9 cellular contexts compared by ENCODE assay signal in genomic region chr10:78977761-78978305, GRCh38.
DNase-seq lines count a peak whose midpoint lies in the region; ATAC-seq and TF ChIP-seq lines count a peak whose summit lies in the region.
"Had no signal": no experiment of that assay in that cellular context is flagged by ENCODE, and none has a peak within 500 bp of the region (broad histone marks: within the 10 kb centered on the region; RNA-seq: fewer than 3 reads in every experiment).

No MANE protein-coding gene starts in this region.

- DNase-seq in EH (ENCODE audit: low read depth) (peak; percentile 90), OCI-M1 (lab: John Stamatoyannopoulos, UW) (peak; percentile 11), psoas muscle (peak; percentile 63 to 74), NCI-H1694 (lab: John Stamatoyannopoulos, UW) (no peak), G401 (ENCODE audit: low spot score) (no peak), MM.1S (no peak)
- DNase-seq: T-helper 2 cell had no signal

- H3K9me3 ChIP-seq in esophagus (ENCODE audit: control insufficient read depth in 2 of 2, insufficient read depth in 1 of 2, low read depth in 1 of 2, low read length in 1 of 2) = no peaks in the 10 kb centered on the region
- no peaks in the 10 kb centered on the region for H3K9me3 ChIP-seq in psoas muscle
- no peaks in the 10 kb centered on the region for H3K9me3 ChIP-seq in MM.1S (replicated peaks; ENCODE audit: insufficient read depth, low read length)

- H3K27me3 ChIP-seq in esophagus (ENCODE audit: control insufficient read depth in 1 of 2, insufficient read depth in 2 of 2, low read length in 2 of 2) (no peaks in the 10 kb centered on the region), psoas muscle (ENCODE audit: insufficient read depth in 3 of 3, low read length in 2 of 3) (no peaks in the 10 kb centered on the region), MM.1S (replicated peaks; ENCODE audit: insufficient read depth, low read length) (no peaks in the 10 kb centered on the region)

- ATAC-seq in psoas muscle (peak; percentile 9 to 58 (median 39)), HG03025 (IDR thresholded peaks at IDR 0.05; ENCODE audit: low FRiP score, unreplicated experiment) (no peak)

- H3F3A ChIP-seq in MM.1S (ENCODE audit: insufficient read depth, low read length) = no peaks in the 10 kb centered on the region

- H4K20me1 ChIP-seq in MM.1S (ENCODE audit: insufficient read depth, low read length) = no peaks in the 10 kb centered on the region

- H3K4me1 ChIP-seq in esophagus (ENCODE audit: control insufficient read depth in 2 of 2, insufficient read depth in 2 of 2, low read length in 1 of 2) (peaks cover 2 to 26% of the 10 kb centered on the region in 2 donors), psoas muscle (peaks cover 26% of the 10 kb centered on the region), MM.1S (ENCODE audit: low read length) (peaks cover 18% of the 10 kb centered on the region)

- 49 to 61% methylated on average over 6 of the region's 6 CpGs for WGBS in esophagus, 2 donors
- 87 to 89% (median 87%) methylated on average over 6 of the region's 6 CpGs for WGBS in psoas muscle, 3 donors

- H3K4me2 ChIP-seq in MM.1S (ENCODE audit: low read depth, low read length) = no peak overlapping the region

- H3K36me3 ChIP-seq in esophagus (ENCODE audit: control insufficient read depth in 2 of 2, insufficient read depth in 2 of 2, low read length in 1 of 2) (no peaks in the 10 kb centered on the region), psoas muscle (ENCODE audit: insufficient read depth in 1 of 2, low read depth in 1 of 2) (no peaks in the 10 kb centered on the region), MM.1S (replicated peaks; ENCODE audit: insufficient read depth, low read length) (no peaks in the 10 kb centered on the region)

- no peaks in the 10 kb centered on the region for H3K9me2 ChIP-seq in MM.1S (replicated peaks; ENCODE audit: insufficient read depth, low read length)

- intact Hi-C loops in psoas muscle (cut with DNase I) = no loop called here

- in situ Hi-C loops in G401 (cut with HindIII; ENCODE audit: low sequenced_read_pairs) = no loop called here

- no peak overlapping the region for H3K9ac ChIP-seq in MM.1S (ENCODE audit: low read length)

- H3K79me2 ChIP-seq in MM.1S (ENCODE audit: low read length) = no peaks in the 10 kb centered on the region

- no peak overlapping the region for H2AFZ ChIP-seq in MM.1S (ENCODE audit: low read length)

- H3K4me3 ChIP-seq in esophagus (ENCODE audit: low read depth in 1 of 2, low read length in 2 of 2) (no peak overlapping the region), psoas muscle (no peak overlapping the region), MM.1S (ENCODE audit: low read length) (no peak overlapping the region)

- H3K27ac ChIP-seq in esophagus (ENCODE audit: low read depth in 2 of 2, low read length in 1 of 2) = peak overlapping the region; percentile 35 to 69
- peak overlapping the region; percentile 28 for H3K27ac ChIP-seq in psoas muscle
- H3K27ac ChIP-seq in MM.1S (ENCODE audit: low read length) = no peak overlapping the region

- no peak for TF ChIP-seq CTCF in psoas muscle (IDR thresholded peaks at IDR 0.05)
- no peak for TF ChIP-seq CTCF in MM.1S (IDR thresholded peaks at IDR 0.05; ENCODE audit: low read length)

Comparison
In these comparisons a context has a peak if more than half of its experiments do, and no peak if none do; other contexts are left out.
1. DNase-seq: peak in EH (single experiment), OCI-M1 (single experiment) and psoas muscle (2 of 2); none in NCI-H1694 (single experiment), G401 (single experiment) and MM.1S (single experiment).